Comparison of ENCODE assay signal across 8 cellular contexts in the genomic region with DNA sequence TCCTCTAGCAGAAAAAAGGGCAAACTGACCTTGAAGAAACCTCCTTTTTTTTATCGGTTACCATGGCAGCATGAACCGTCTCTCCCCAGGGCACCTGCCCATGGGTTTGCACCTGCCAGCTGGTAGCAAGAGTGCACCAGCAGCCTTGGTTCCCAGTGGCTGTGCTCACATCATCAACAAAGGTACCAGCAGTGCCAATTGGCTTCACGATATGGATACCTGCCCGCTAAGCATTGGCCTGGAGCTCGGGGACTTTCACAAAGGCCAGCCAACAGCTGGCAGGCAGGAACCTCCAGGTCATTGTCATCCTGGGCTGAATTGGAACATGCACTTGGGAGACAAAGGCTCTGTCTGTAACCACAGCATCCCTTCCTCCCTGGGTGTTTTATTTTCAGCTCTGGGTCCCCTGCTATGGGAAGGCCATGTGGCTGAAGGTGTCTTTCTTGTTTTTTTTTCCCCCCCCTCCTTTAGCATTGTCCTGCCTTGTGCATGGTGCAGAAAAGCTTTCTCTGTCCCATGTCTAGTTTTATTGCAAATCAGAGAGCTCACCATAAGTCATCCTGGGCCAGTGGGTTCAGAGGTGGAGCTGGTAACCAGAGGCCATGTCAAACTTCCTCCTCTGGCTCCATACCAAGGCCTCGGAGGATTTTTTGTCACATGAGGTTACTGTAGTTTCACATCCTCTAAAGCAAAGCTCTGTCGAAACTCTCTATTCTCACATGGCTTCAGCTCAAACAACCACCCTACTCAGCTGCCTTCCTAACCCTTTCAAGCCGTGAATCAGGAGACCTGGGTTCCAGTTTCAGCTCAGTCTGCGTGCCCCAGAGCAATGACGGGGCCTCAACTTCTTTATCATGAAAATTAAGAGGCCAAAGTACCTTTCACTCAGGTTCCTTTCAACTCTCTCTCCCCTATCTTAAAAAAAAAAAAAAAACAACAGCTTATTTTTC.
DNase-seq lines count a peak whose midpoint lies in the region; ATAC-seq and TF ChIP-seq lines count a peak whose summit lies in the region.

No MANE protein-coding gene starts in this region.

- WGBS in upper lobe of left lung, 2 donors: 56 to 67% methylated on average over 8 to 10 of the region's 10 CpGs

- H3K4me3 ChIP-seq in Caco-2 (ENCODE audit: low read depth, low read length): no peak overlapping the region
- H3K4me3 ChIP-seq in upper lobe of left lung: no peak overlapping the region

- TF ChIP-seq CTCF in Caco-2 (IDR thresholded peaks at IDR 0.05; ENCODE audit: insufficient read depth in 1 of 2, low read depth in 1 of 2, low read length in 1 of 2, severe bottlenecking in 1 of 2, unreplicated experiment in 1 of 2): no peak
- TF ChIP-seq CTCF in upper lobe of left lung (IDR thresholded peaks at IDR 0.05): no peak

- peaks cover 24% of the 10 kb centered on the region for H3K4me1 Mint-ChIP-seq in Caco-2 (ENCODE audit: low read depth, unreplicated experiment)

- H3K36me3 ChIP-seq in Caco-2 (ENCODE audit: control insufficient read depth, insufficient read depth, low read length): no peaks in the 10 kb centered on the region
- no peaks in the 10 kb centered on the region for H3K36me3 ChIP-seq in upper lobe of left lung

- DNase-seq in Caco-2 (no peak), RPMI7951 (ENCODE audit: low read depth) (peak; percentile 65), midbrain (lab: John Stamatoyannopoulos, UW) (peak; percentile 38), upper lobe of left lung (peak in 1 of 2 donors; percentile 74), SHP77 treated with DMSO at 0.1 percent for 48 hours (lab: John Stamatoyannopoulos, UW) (no peak)
- DNase-seq in central memory CD4-positive, alpha-beta T cell: peak; percentile 23

- TF ChIP-seq POLR2A in upper lobe of left lung (IDR thresholded peaks at IDR 0.05): no peak

- BruUV-seq in Caco-2 (replicated peaks; lab: Mats Ljungman, UMichigan): no TSS peak

- peak overlapping the region; percentile 27 for H3K4me3 Mint-ChIP-seq in Caco-2 (ENCODE audit: unreplicated experiment)

- POLR2A ChIA-PET in Caco-2 (lab: Charles Lee): no interaction called here

- peak in 1 of 4 donors; percentile 31 for TF ChIP-seq EP300 in upper lobe of left lung (IDR thresholded peaks at IDR 0.05)

- H3K27me3 ChIP-seq in Caco-2 (replicated peaks; ENCODE audit: control insufficient read depth, insufficient read depth, low read length) (no peaks in the 10 kb centered on the region), upper lobe of left lung (no peaks in the 10 kb centered on the region)

- no peaks in the 10 kb centered on the region for H3K27me3 Mint-ChIP-seq in Caco-2 (ENCODE audit: insufficient read depth, unreplicated experiment)

- peak; percentile 98 for ATAC-seq in GM19452 (IDR thresholded peaks at IDR 0.05; ENCODE audit: unreplicated experiment)
- ATAC-seq in HG03460 (IDR thresholded peaks at IDR 0.05; ENCODE audit: unreplicated experiment): peak; percentile 97
- peak; percentile 80 to 87 for ATAC-seq in upper lobe of left lung (ENCODE audit: low FRiP score in 2 of 2)

- peaks cover 17% of the 10 kb centered on the region for H3K9me3 Mint-ChIP-seq in Caco-2 (ENCODE audit: unreplicated experiment)

- H3K36me3 Mint-ChIP-seq in Caco-2 (ENCODE audit: insufficient read depth, unreplicated experiment): no peaks in the 10 kb centered on the region

- H3K9me3 ChIP-seq in Caco-2 (0 out of 2 replicates have a peak, but pooled peaks cover 5% of the 10 kb centered on the region), upper lobe of left lung (no peaks in the 10 kb centered on the region)

- CTCF ChIA-PET in Caco-2 (lab: Charles Lee): interaction anchor here (1.4 kb wide), 1 partner anchor 169 kb away, joined by 3 read pairs; no protein-coding TSS in a partner anchor

- H3K27ac Mint-ChIP-seq in Caco-2 (ENCODE audit: unreplicated experiment): peak overlapping the region; percentile 50

- H3K4me1 ChIP-seq in Caco-2: peaks cover 28% of the 10 kb centered on the region
- peaks cover 0 to 3% (median 0%) of the 10 kb centered on the region in 4 donors for H3K4me1 ChIP-seq in upper lobe of left lung

- peak overlapping the region; percentile 49 to 80 (median 60) for H3K27ac ChIP-seq in upper lobe of left lung

- intact Hi-C loops in Caco-2 (cut with micrococcal nuclease; ENCODE audit: unreplicated experiment): loop anchor here (10.0 kb wide), 1 partner anchor 395 kb away; no protein-coding TSS in a partner anchor

Comparison
In these comparisons a context has a peak if more than half of its experiments do, and no peak if none do; other contexts are left out.
1. DNase-seq: peak in RPMI7951 (single experiment), central memory CD4-positive, alpha-beta T cell (single experiment) and midbrain (single experiment); none in Caco-2 (0 of 2) and SHP77 treated with DMSO at 0.1 percent for 48 hours (single experiment).
2. Peak in every context shown above with its lines, with median percentiles within 50 percentile points of each other: ATAC-seq.